In the genomic region with DNA sequence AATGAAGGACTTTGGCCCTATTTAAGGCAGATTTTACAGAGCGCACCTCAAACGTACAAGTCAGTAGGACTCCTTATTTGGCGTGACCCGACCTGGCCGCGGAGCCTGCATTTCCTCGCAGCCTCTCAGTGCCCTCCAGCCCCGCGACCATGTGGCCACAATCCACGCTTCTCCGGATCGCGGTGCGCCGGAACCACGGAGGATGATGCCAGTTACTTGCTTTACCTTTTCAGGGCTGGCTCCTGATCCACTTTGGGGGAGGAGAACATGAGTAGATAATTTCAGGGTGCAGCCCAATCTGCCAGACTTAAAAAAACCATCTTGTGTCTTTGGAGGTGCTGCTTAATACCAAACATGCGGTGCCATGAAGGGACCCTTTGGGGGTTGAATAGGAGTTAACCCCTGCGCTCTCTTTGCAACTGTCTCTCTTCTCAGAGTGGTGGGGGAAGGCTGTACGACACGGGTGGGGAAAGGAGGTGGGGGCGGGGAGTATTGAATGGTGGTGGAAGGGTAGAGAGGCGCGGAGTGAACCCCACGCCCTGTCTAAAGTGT, we compare ENCODE assay signal across 8 cellular contexts. TPM values are rescaled to one million over a fixed set of nuclear protein-coding genes. Genes with fewer than 3 reads are reported as not detected.
DNase-seq lines count a peak whose midpoint lies in the region; ATAC-seq lines count a peak whose summit lies in the region.

No MANE protein-coding gene starts in this region.

- peak overlapping the region; percentile 84 for H3K4me3 Mint-ChIP-seq in activated naive CD8-positive, alpha-beta T cell treated with anti-CD3 and anti-CD28 coated beads for 36 hours
- H3K4me3 Mint-ChIP-seq in stimulated activated effector memory CD8-positive, alpha-beta T cell treated with anti-CD3 and anti-CD28 coated beads, Interleukin-12 subunit alpha, Interleukin-12 subunit beta, amount 100 ng/mL, for 72 hours = peak overlapping the region; percentile 91

- no peaks in the 10 kb centered on the region for H3K36me3 Mint-ChIP-seq in activated naive CD8-positive, alpha-beta T cell treated with anti-CD3 and anti-CD28 coated beads for 36 hours
- H3K36me3 Mint-ChIP-seq in stimulated activated effector memory CD8-positive, alpha-beta T cell treated with anti-CD3 and anti-CD28 coated beads, Interleukin-12 subunit alpha, Interleukin-12 subunit beta, amount 100 ng/mL, for 72 hours = peaks cover 14% of the 10 kb centered on the region

- no peaks in the 10 kb centered on the region for H3K27me3 Mint-ChIP-seq in activated naive CD8-positive, alpha-beta T cell treated with anti-CD3 and anti-CD28 coated beads for 36 hours

- H3K36me3 ChIP-seq in iPS-15b (ENCODE audit: control insufficient read depth, insufficient read depth, low read length) = no peaks in the 10 kb centered on the region

- H3K27ac Mint-ChIP-seq in activated naive CD8-positive, alpha-beta T cell treated with anti-CD3 and anti-CD28 coated beads for 36 hours = peak overlapping the region; percentile 81
- H3K27ac Mint-ChIP-seq in stimulated activated effector memory CD8-positive, alpha-beta T cell treated with anti-CD3 and anti-CD28 coated beads, Interleukin-12 subunit alpha, Interleukin-12 subunit beta, amount 100 ng/mL, for 72 hours = peak overlapping the region; percentile 88

- peak overlapping the region; percentile 85 for H3K4me3 ChIP-seq in iPS-15b (ENCODE audit: low read depth, low read length)

- no peak overlapping the region for H3K9ac ChIP-seq in iPS-15b (ENCODE audit: low read depth, low read length)

- peaks cover 22% of the 10 kb centered on the region for H3K27me3 ChIP-seq in iPS-15b (ENCODE audit: control insufficient read depth, insufficient read depth, low read length)

- peaks cover 24% of the 10 kb centered on the region for H3K4me1 Mint-ChIP-seq in activated naive CD8-positive, alpha-beta T cell treated with anti-CD3 and anti-CD28 coated beads for 36 hours
- H3K4me1 Mint-ChIP-seq in stimulated activated effector memory CD8-positive, alpha-beta T cell treated with anti-CD3 and anti-CD28 coated beads, Interleukin-12 subunit alpha, Interleukin-12 subunit beta, amount 100 ng/mL, for 72 hours = peaks cover 26% of the 10 kb centered on the region

- DNase-seq in activated CD8-positive, alpha-beta memory T cell treated with anti-CD3 and anti-CD28 coated beads for 24 hours = peak; percentile 76
- no peak for DNase-seq in activated CD8-positive, alpha-beta memory T cell treated with anti-CD3 and anti-CD28 coated beads, Interleukin-2, amount 50 U/mL, for 4 hours
- no peak for DNase-seq in activated naive CD8-positive, alpha-beta T cell treated with anti-CD3 and anti-CD28 coated beads for 36 hours
- DNase-seq in stimulated activated effector memory CD8-positive, alpha-beta T cell treated with anti-CD3 and anti-CD28 coated beads, Interleukin-12 subunit alpha, Interleukin-12 subunit beta, amount 100 ng/mL, for 72 hours (ENCODE audit: low spot score in 2 of 2) = no peak
- no peak for DNase-seq in NCI-H1092 treated with DMSO at 0.1 percent for 48 hours (lab: John Stamatoyannopoulos, UW)
- no peak for DNase-seq in hepatic stellate cell (ENCODE audit: low spot score)
- no peak for DNase-seq in NCI-H226

- no peaks in the 10 kb centered on the region for H3K9me3 Mint-ChIP-seq in activated naive CD8-positive, alpha-beta T cell treated with anti-CD3 and anti-CD28 coated beads for 36 hours
- H3K9me3 Mint-ChIP-seq in stimulated activated effector memory CD8-positive, alpha-beta T cell treated with anti-CD3 and anti-CD28 coated beads, Interleukin-12 subunit alpha, Interleukin-12 subunit beta, amount 100 ng/mL, for 72 hours = no peaks in the 10 kb centered on the region

- peaks cover 7% of the 10 kb centered on the region for H3K4me1 ChIP-seq in iPS-15b (ENCODE audit: control insufficient read depth, insufficient read depth, low read length)

- H3K9me3 ChIP-seq in iPS-15b (ENCODE audit: control insufficient read depth, insufficient read depth, low read length) = no peaks in the 10 kb centered on the region

- peak; percentile 11 for ATAC-seq in stimulated activated effector memory CD8-positive, alpha-beta T cell treated with anti-CD3 and anti-CD28 coated beads, Interleukin-12 subunit alpha, Interleukin-12 subunit beta, amount 100 ng/mL, for 72 hours

RNA-seq across cellular contexts. Expression of gene FRAT1, which starts 1.5 kb away (rescaled TPM):
- 1 to 10 TPM; 2.7 to 3.2 TPM for total RNA-seq in activated naive CD8-positive, alpha-beta T cell treated with anti-CD3 and anti-CD28 coated beads for 36 hours

RNA-seq across cellular contexts. Expression of gene FRAT2, which starts 14.0 kb away (rescaled TPM):
- total RNA-seq in activated naive CD8-positive, alpha-beta T cell treated with anti-CD3 and anti-CD28 coated beads for 36 hours = 1 to 10 TPM; 8.8 to 9.5 TPM

RNA-seq across cellular contexts. Expression of gene ARHGAP19, which starts 28.1 kb away (rescaled TPM):
- total RNA-seq in activated naive CD8-positive, alpha-beta T cell treated with anti-CD3 and anti-CD28 coated beads for 36 hours = 10 to 100 TPM; 36.1 to 42.9 TPM
